In genomic region chr13:98752111-98752941, GRCh38 we compare ENCODE assay signal across 9 cellular contexts. TPM values are rescaled to one million over a fixed set of nuclear protein-coding genes. Genes with fewer than 3 reads are reported as not detected.
A peak's percentile ranks its signal among the peaks of the same experiment; 100 is the strongest.
DNase-seq lines count a peak whose midpoint lies in the region; ATAC-seq and TF ChIP-seq lines count a peak whose summit lies in the region.
"Had no signal": no experiment of that assay in that cellular context is flagged by ENCODE, and none has a peak within 500 bp of the region (broad histone marks: within the 10 kb centered on the region; RNA-seq: fewer than 3 reads in every experiment).

A gene with protein sequence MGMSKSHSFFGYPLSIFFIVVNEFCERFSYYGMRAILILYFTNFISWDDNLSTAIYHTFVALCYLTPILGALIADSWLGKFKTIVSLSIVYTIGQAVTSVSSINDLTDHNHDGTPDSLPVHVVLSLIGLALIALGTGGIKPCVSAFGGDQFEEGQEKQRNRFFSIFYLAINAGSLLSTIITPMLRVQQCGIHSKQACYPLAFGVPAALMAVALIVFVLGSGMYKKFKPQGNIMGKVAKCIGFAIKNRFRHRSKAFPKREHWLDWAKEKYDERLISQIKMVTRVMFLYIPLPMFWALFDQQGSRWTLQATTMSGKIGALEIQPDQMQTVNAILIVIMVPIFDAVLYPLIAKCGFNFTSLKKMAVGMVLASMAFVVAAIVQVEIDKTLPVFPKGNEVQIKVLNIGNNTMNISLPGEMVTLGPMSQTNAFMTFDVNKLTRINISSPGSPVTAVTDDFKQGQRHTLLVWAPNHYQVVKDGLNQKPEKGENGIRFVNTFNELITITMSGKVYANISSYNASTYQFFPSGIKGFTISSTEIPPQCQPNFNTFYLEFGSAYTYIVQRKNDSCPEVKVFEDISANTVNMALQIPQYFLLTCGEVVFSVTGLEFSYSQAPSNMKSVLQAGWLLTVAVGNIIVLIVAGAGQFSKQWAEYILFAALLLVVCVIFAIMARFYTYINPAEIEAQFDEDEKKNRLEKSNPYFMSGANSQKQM (minus strand): TSS chr13:98752672. CDS start chr13:98752598, 74 bp downstream.

- no peaks in the 10 kb centered on the region for H3K9me3 ChIP-seq in prostate gland

- peaks cover 2 to 7% (median 5%) of the 10 kb centered on the region in 3 donors for H3K9me3 Mint-ChIP-seq in T-cell

- no peak within 1 kb of the TSS for H3K27ac ChIP-seq in prostate gland

- POLR2A ChIA-PET in T-cell (lab: Charles Lee): no interaction called here

- ATAC-seq in T-cell (replicated peaks in 1 of 4) (peak in 1 of 4 experiments; percentile 20), HG02642 (IDR thresholded peaks at IDR 0.05; ENCODE audit: poor library complexity, unreplicated experiment) (no peak), GM18502 (IDR thresholded peaks at IDR 0.05; ENCODE audit: poor library complexity, unreplicated experiment) (no peak)

- DNase-seq in COLO668 (lab: John Stamatoyannopoulos, UW; ENCODE audit: unreplicated experiment) (peak; percentile 83), T-cell (no peak), hepatic stellate cell (ENCODE audit: low spot score) (peak; percentile 23), prostate gland (ENCODE audit: low spot score) (no peak), HUDEP-2 (lab: John Stamatoyannopoulos, UW; ENCODE audit: unreplicated experiment in 76 of 76) (no peak)
- DNase-seq in stimulated activated CD8-positive, alpha-beta memory T cell treated with anti-CD3 and anti-CD28 coated beads, Interleukin-4, amount 100 ng/mL, for 48 hours: no peak
- DNase-seq: amniotic stem cell had no signal

- peak within 1 kb of the TSS in 1 of 2 donors; percentile 5 for H3K27ac Mint-ChIP-seq in T-cell

- H3K36me3 Mint-ChIP-seq in T-cell: no peaks in the 10 kb centered on the region

- H3K27me3 Mint-ChIP-seq in T-cell: peaks cover 64 to 69% of the 10 kb centered on the region in 2 donors

- peak within 1 kb of the TSS in 2 of 3 donors; percentile 26 to 53 for H3K4me3 Mint-ChIP-seq in T-cell

- no peak for TF ChIP-seq POLR2A in prostate gland (IDR thresholded peaks at IDR 0.05)

- TF ChIP-seq CTCF in prostate gland (IDR thresholded peaks at IDR 0.05): no peak

- no peaks in the 10 kb centered on the region for H3K4me1 ChIP-seq in prostate gland (replicated peaks)

- H3K4me3 ChIP-seq in prostate gland: peak within 1 kb of the TSS; percentile 23 to 38

- WGBS in prostate gland: 6% methylated on average over 27 of the region's 87 CpGs

- no peaks in the 10 kb centered on the region for H3K36me3 ChIP-seq in prostate gland

- CTCF ChIA-PET in T-cell (lab: Charles Lee): no interaction called here

- H3K4me1 Mint-ChIP-seq in T-cell: peaks cover 0 to 7% (median 4%) of the 10 kb centered on the region in 3 donors

- no peaks in the 10 kb centered on the region for H3K27me3 ChIP-seq in prostate gland (replicated peaks; ENCODE audit: insufficient read depth)

- intact Hi-C loops in prostate gland (cut with DNase I): no loop called here

RNA-seq across cellular contexts. Expression of the gene that starts here (rescaled TPM):
- total RNA-seq in T-cell: under 1 TPM in 2 of 5 donors, not detected in 3; 0.10 to 0.18 TPM
- total RNA-seq in prostate gland: 1 to 10 TPM in 1 of 2 donors, under 1 TPM in 1; 0.34 to 1.3 TPM

Comparison
In these comparisons a context has a peak if more than half of its experiments do, and no peak if none do; other contexts are left out.
1. DNase-seq: peak in COLO668 (single experiment) and hepatic stellate cell (single experiment); none in T-cell (0 of 34), prostate gland (single experiment), HUDEP-2 (0 of 76) and stimulated activated CD8-positive, alpha-beta memory T cell treated with anti-CD3 and anti-CD28 coated beads, Interleukin-4, amount 100 ng/mL, for 48 hours (single experiment).